16 cellular contexts compared by ENCODE assay signal in genomic region chr2:216996279-216996845, GRCh38.
A peak's percentile ranks its signal among the peaks of the same experiment; 100 is the strongest.
DNase-seq lines count a peak whose midpoint lies in the region; ATAC-seq and TF ChIP-seq lines count a peak whose summit lies in the region.
"Had no signal": no experiment of that assay in that cellular context is flagged by ENCODE, and none has a peak within 500 bp of the region (broad histone marks: within the 10 kb centered on the region; RNA-seq: fewer than 3 reads in every experiment).

No MANE protein-coding gene starts in this region.

- no TSS peak for BruUV-seq in MCF 10A (replicated peaks; lab: Mats Ljungman, UMichigan)
- no TSS peak for BruUV-seq in PC-3 (replicated peaks; lab: Mats Ljungman, UMichigan)

- H3K27me3 ChIP-seq in PC-3 (ENCODE audit: low read length) (no peaks in the 10 kb centered on the region), heart left ventricle (peaks cover 0 to 2% (median 0%) of the 10 kb centered on the region in 9 donors)

- no peaks in the 10 kb centered on the region for H3F3A ChIP-seq in PC-3 (ENCODE audit: low read length, unreplicated experiment)

- WGBS in heart left ventricle, 4 donors, result 91 to 94% (median 93%) methylated on average over 8 of the region's 8 CpGs

- H3K27ac Mint-ChIP-seq in MCF 10A (ENCODE audit: low read depth, unreplicated experiment), result no peak overlapping the region
- H3K27ac Mint-ChIP-seq: CD4-positive, alpha-beta T cell; GM23338 had no signal

- H3K9me2 ChIP-seq in PC-3 (replicated peaks; ENCODE audit: low read length), result no peaks in the 10 kb centered on the region

- H3K9me3 ChIP-seq in PC-3 (ENCODE audit: low read length) (no peaks in the 10 kb centered on the region), heart left ventricle (no peaks in the 10 kb centered on the region)
- H3K9me3 ChIP-seq: Caco-2 had no signal

- no peaks in the 10 kb centered on the region for H3K4me1 Mint-ChIP-seq in MCF 10A (ENCODE audit: insufficient read depth, unreplicated experiment)

- H2AFZ ChIP-seq in PC-3 (ENCODE audit: low read length), result peak overlapping the region; percentile 35
- H2AFZ ChIP-seq: GM23338 had no signal

- H3K27me3 Mint-ChIP-seq in MCF 10A (ENCODE audit: insufficient read depth, unreplicated experiment), result peaks cover 59% of the 10 kb centered on the region
- H3K27me3 Mint-ChIP-seq: CD4-positive, alpha-beta T cell had no signal

- POLR2A ChIA-PET in MCF 10A (lab: Yijun Ruan, JAX) (no interaction called here), PC-3 (lab: Charles Lee; ENCODE audit: unreplicated experiment) (no interaction called here)

- DNase-seq in T47D (ENCODE audit: low read depth in 1 of 2, low spot score in 1 of 2), result peak; percentile 5 to 71
- no peak for DNase-seq in MCF 10A (ENCODE audit: unreplicated experiment)
- no peak for DNase-seq in PC-3
- peak; percentile 78 for DNase-seq in fibroblast of villous mesenchyme (ENCODE audit: low read depth)
- DNase-seq in heart left ventricle, result no peak
- no peak for DNase-seq in NCI-H187 treated with DMSO at 0.1 percent for 48 hours (lab: John Stamatoyannopoulos, UW)
- no peak for DNase-seq in mucosa of gallbladder (ENCODE audit: low spot score)
- DNase-seq: AML-193; Caco-2; CD4-positive, alpha-beta T cell; HCEC 1CT had no signal

- no peak for TF ChIP-seq POLR2A in heart left ventricle (IDR thresholded peaks at IDR 0.05)

- H3K79me2 ChIP-seq in PC-3 (ENCODE audit: low read length), result no peaks in the 10 kb centered on the region

- H3K9me3 Mint-ChIP-seq in MCF 10A (ENCODE audit: unreplicated experiment), result no peaks in the 10 kb centered on the region
- H3K9me3 Mint-ChIP-seq: CD4-positive, alpha-beta T cell; GM23338 had no signal

- no peak overlapping the region for H3K27ac ChIP-seq in PC-3 (ENCODE audit: low read length)
- no peak overlapping the region for H3K27ac ChIP-seq in heart left ventricle
- H3K27ac ChIP-seq: 22Rv1, A549, C4-2B had no signal

- H3K36me3 ChIP-seq in PC-3 (ENCODE audit: low read depth, low read length) (no peaks in the 10 kb centered on the region), heart left ventricle (no peaks in the 10 kb centered on the region)

- ATAC-seq in PC-3 (no peak), heart left ventricle (no peak)
- ATAC-seq: A549, GM23338, HepG2 had no signal

- H3K4me3 ChIP-seq in PC-3 (ENCODE audit: low read length) (no peak overlapping the region), fibroblast of villous mesenchyme (ENCODE audit: low read depth, low read length) (no peak overlapping the region), heart left ventricle (no peak overlapping the region)
- H3K4me3 ChIP-seq: A549, GM23338 had no signal

- peak overlapping the region; percentile 40 for H3K4me2 ChIP-seq in PC-3 (ENCODE audit: low read length)
- H3K4me2 ChIP-seq: A549, GM23338 had no signal

- peaks cover 6% of the 10 kb centered on the region for H3K36me3 Mint-ChIP-seq in MCF 10A (ENCODE audit: insufficient read depth, unreplicated experiment)

- H3K4me3 Mint-ChIP-seq in MCF 10A (ENCODE audit: unreplicated experiment), result no peak overlapping the region
- H3K4me3 Mint-ChIP-seq: CD4-positive, alpha-beta T cell; GM23338 had no signal

- TF ChIP-seq CTCF in MCF 10A (IDR thresholded peaks at IDR 0.05; ENCODE audit: unreplicated experiment) (no peak), PC-3 (conservative IDR thresholded peaks at IDR 0.05; ENCODE audit: low read depth, low read length) (no peak), fibroblast of villous mesenchyme (IDR thresholded peaks at IDR 0.05; ENCODE audit: insufficient read depth, low read depth, low read length) (no peak), heart left ventricle (IDR thresholded peaks at IDR 0.05) (no peak)

- intact Hi-C loops in MCF 10A (cut with micrococcal nuclease), result no loop called here
- intact Hi-C loops in PC-3 (cut with micrococcal nuclease), result no loop called here
- intact Hi-C loops in heart left ventricle (cut with DNase I), result loop anchor here in 3 of 10 donors (10.0 kb wide), 3 partner anchors 168 to 718 kb away; no protein-coding TSS in a partner anchor

- no peak overlapping the region for H3K9ac ChIP-seq in PC-3 (ENCODE audit: low read length)

- CTCF ChIA-PET in MCF 10A (lab: Yijun Ruan, JAX), result no interaction called here
- CTCF ChIA-PET in PC-3 (lab: Charles Lee), result no interaction called here

- in situ Hi-C loops in T47D (cut with HindIII; ENCODE audit: low pct_unique_long_range_greater_than_20kb, low sequenced_read_pairs), result no loop called here

- no peaks in the 10 kb centered on the region for H4K20me1 ChIP-seq in PC-3 (ENCODE audit: low read length)

- no peaks in the 10 kb centered on the region for H3K4me1 ChIP-seq in PC-3 (ENCODE audit: insufficient read depth, low read length)
- H3K4me1 ChIP-seq in heart left ventricle, result peaks cover 0 to 26% (median 9%) of the 10 kb centered on the region in 12 donors
- H3K4me1 ChIP-seq: A549, Caco-2 had no signal

Comparison
In these comparisons a context has a peak if more than half of its experiments do, and no peak if none do; other contexts are left out.
1. DNase-seq: peak in T47D (2 of 2) and fibroblast of villous mesenchyme (single experiment); none in MCF 10A (single experiment), PC-3 (single experiment), heart left ventricle (0 of 5), NCI-H187 treated with DMSO at 0.1 percent for 48 hours (single experiment) and mucosa of gallbladder (single experiment).